12 cellular contexts compared by ENCODE assay signal in the genomic region with DNA sequence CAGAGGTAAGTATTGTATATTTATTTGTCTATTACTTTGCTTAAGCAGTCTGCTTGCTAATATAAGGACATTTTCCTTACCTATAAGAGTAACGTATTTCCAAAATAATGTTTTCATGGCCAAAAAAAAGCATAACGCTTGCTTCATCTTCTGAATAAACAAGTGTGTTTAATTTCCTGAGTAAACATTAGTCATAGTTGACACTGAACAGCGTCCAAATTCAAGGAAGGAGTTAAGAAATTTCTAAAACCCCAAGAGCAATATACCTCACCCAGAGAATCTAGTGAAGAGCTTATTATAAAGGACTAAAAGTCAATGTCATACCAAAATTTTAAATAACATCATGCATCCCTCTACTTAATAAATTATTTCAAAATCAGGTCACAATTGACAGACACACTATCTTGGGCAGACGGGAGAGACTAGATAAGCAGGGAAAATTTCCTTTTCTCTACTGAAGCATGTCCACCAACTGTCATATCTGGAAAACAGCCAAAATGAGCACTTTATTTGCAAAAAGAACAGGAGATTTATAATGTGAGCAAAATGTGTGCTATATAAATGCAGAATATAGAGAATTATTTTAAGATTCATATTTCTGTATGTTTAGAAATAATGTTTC. TPM values are rescaled to one million over a fixed set of nuclear protein-coding genes. Genes with fewer than 3 reads are reported as not detected.
DNase-seq lines count a peak whose midpoint lies in the region; ATAC-seq, FAIRE-seq and TF ChIP-seq lines count a peak whose summit lies in the region.
"Had no signal": no experiment of that assay in that cellular context is flagged by ENCODE, and none has a peak within 500 bp of the region (broad histone marks: within the 10 kb centered on the region; RNA-seq: fewer than 3 reads in every experiment).

No MANE protein-coding gene starts in this region.

- TF ChIP-seq RAD21 in HepG2 (CRISPR knock-in tag; IDR thresholded peaks at IDR 0.05): no peak

- H3K27me3 Mint-ChIP-seq in MCF 10A (ENCODE audit: insufficient read depth, unreplicated experiment): no peaks in the 10 kb centered on the region
- peaks cover under 1% of the 10 kb centered on the region for H3K27me3 Mint-ChIP-seq in GM23338 (ENCODE audit: insufficient read depth, low read depth, poor library complexity)

- TF ChIP-seq POLR2A in HepG2 (IDR thresholded peaks at IDR 0.05; ENCODE audit: insufficient read depth in 1 of 2, low read depth in 2 of 2, low read length in 2 of 2): no peak

- no peaks in the 10 kb centered on the region for H3K9me2 ChIP-seq in GM23338 (ENCODE audit: insufficient read depth)

- TF ChIP-seq EP300 in HepG2 (IDR thresholded peaks at IDR 0.05; ENCODE audit: low read depth in 2 of 2, low read length in 2 of 2) (no peak), HepG2 (CRISPR knock-in tag; IDR thresholded peaks at IDR 0.05; ENCODE audit: borderline replicate concordance) (no peak)

- POLR2A ChIA-PET in MCF 10A (lab: Yijun Ruan, JAX): interaction anchor here (0.6 to 2.5 kb wide), 11 partner anchors 9 to 167 kb away, joined by 3 to 15 read pairs (median 6); partner anchors contain the start of gene ANKS1B
- POLR2A ChIA-PET in HepG2 (lab: Yijun Ruan, JAX): no interaction called here

- no peak overlapping the region for H3K27ac ChIP-seq in HepG2 (ENCODE audit: extremely low read length, insufficient read depth, low read length)
- H3K27ac ChIP-seq in GM23338 (ENCODE audit: low read depth): no peak overlapping the region

- H3K4me2 ChIP-seq in HepG2 (ENCODE audit: low read depth, low read length) (no peak overlapping the region), GM23338 (no peak overlapping the region)

- H3K27ac Mint-ChIP-seq in MCF 10A (ENCODE audit: low read depth, unreplicated experiment) (no peak overlapping the region), GM23338 (no peak overlapping the region)

- peak; percentile 57 for DNase-seq in DMS 273 treated with DMSO at 0.1 percent for 48 hours (lab: John Stamatoyannopoulos, UW)
- peak; percentile 75 for DNase-seq in NCI-H2196 treated with DMSO at 0.1 percent for 48 hours (lab: John Stamatoyannopoulos, UW; ENCODE audit: unreplicated experiment)
- peak; percentile 90 for DNase-seq in MCF 10A (ENCODE audit: unreplicated experiment)
- peak; percentile 15 for DNase-seq in HepG2 (ENCODE audit: low spot score)
- no peak for DNase-seq in H7
- no peak for DNase-seq in RPMI8226
- no peak for DNase-seq in GM23338 (ENCODE audit: low spot score)
- DNase-seq: aorta, heart right ventricle had no signal

- H3K36me3 Mint-ChIP-seq in MCF 10A (ENCODE audit: insufficient read depth, unreplicated experiment) (peaks cover 5% of the 10 kb centered on the region), GM23338 (ENCODE audit: low read depth) (no peaks in the 10 kb centered on the region)

- TF ChIP-seq CTCF in MCF 10A (IDR thresholded peaks at IDR 0.05; ENCODE audit: unreplicated experiment): no peak
- no peak for TF ChIP-seq CTCF in HepG2 (CRISPR knock-in tag; IDR thresholded peaks at IDR 0.05)
- no peak for TF ChIP-seq CTCF in GM23338 (conservative IDR thresholded peaks at IDR 0.05; ENCODE audit: low read depth in 2 of 2)

- H3K27me3 ChIP-seq in HepG2 (ENCODE audit: control insufficient read depth in 1 of 2, insufficient read depth in 2 of 2, low read length in 2 of 2) (no peaks in the 10 kb centered on the region; a peak in 1 of 5 replicates), H7 (ENCODE audit: control insufficient read depth, insufficient read depth, low read length) (no peaks in the 10 kb centered on the region), GM23338 (ENCODE audit: insufficient read depth) (no peaks in the 10 kb centered on the region)
- H3K27me3 ChIP-seq: heart right ventricle had no signal

- intact Hi-C loops in MCF 10A (cut with micrococcal nuclease): loop anchor here (5.0 kb wide), 1 partner anchor 42 kb away; no protein-coding TSS in a partner anchor
- intact Hi-C loops in HepG2 (cut with micrococcal nuclease; ENCODE audit: unreplicated experiment): no loop called here

- H3K79me2 ChIP-seq in HepG2 (ENCODE audit: insufficient read depth, low read length) (no peaks in the 10 kb centered on the region), GM23338 (replicated peaks; ENCODE audit: insufficient read depth) (no peaks in the 10 kb centered on the region)

- BruUV-seq in MCF 10A (replicated peaks; lab: Mats Ljungman, UMichigan) (no TSS peak), HepG2 (replicated peaks; lab: Mats Ljungman, UMichigan) (no TSS peak)

- H3K9me3 Mint-ChIP-seq in MCF 10A (ENCODE audit: unreplicated experiment) (no peaks in the 10 kb centered on the region), GM23338 (no peaks in the 10 kb centered on the region)

- H3K4me1 ChIP-seq in HepG2 (ENCODE audit: insufficient read depth, low read length): peaks cover 7% of the 10 kb centered on the region; the same call in 1 of the 2 replicates
- no peaks in the 10 kb centered on the region for H3K4me1 ChIP-seq in GM23338 (ENCODE audit: insufficient read depth)

- H3K36me3 ChIP-seq in HepG2 (replicated peaks in 1 of 2; ENCODE audit: control insufficient read depth in 1 of 2, insufficient read depth in 2 of 2, low read length in 2 of 2): no peaks in the 10 kb centered on the region
- H3K36me3 ChIP-seq in H7 (replicated peaks; ENCODE audit: control insufficient read depth, insufficient read depth, low read length): no peaks in the 10 kb centered on the region
- H3K36me3 ChIP-seq in GM23338 (ENCODE audit: insufficient read depth): no peaks in the 10 kb centered on the region
- H3K36me3 ChIP-seq: heart right ventricle had no signal

- H3K4me1 Mint-ChIP-seq in MCF 10A (ENCODE audit: insufficient read depth, unreplicated experiment) (peaks cover 16% of the 10 kb centered on the region), GM23338 (no peaks in the 10 kb centered on the region; the same call in 2 of the 3 replicates)

- no peak overlapping the region for H3K9ac ChIP-seq in HepG2 (ENCODE audit: insufficient read depth, low read depth, low read length)

- H2AFZ ChIP-seq in HepG2 (ENCODE audit: low read length) (no peak overlapping the region), GM23338 (no peak overlapping the region)

- in situ Hi-C loops in HepG2 (cut with HindIII; ENCODE audit: extremely low pct_ligation_motif_present, low pct_unique_long_range_greater_than_20kb): no loop called here

- CTCF ChIA-PET in MCF 10A (lab: Yijun Ruan, JAX) (interaction anchor here (0.6 to 1.1 kb wide), 3 partner anchors 15 to 47 kb away, joined by 3 to 4 read pairs (median 3); no protein-coding TSS in a partner anchor), HepG2 (lab: Yijun Ruan, JAX; ENCODE audit: low intra/inter-chr PET ratio, low total read pairs) (no interaction called here)

- H3K4me3 Mint-ChIP-seq in MCF 10A (ENCODE audit: unreplicated experiment) (no peak overlapping the region), GM23338 (no peak overlapping the region)

- no peaks in the 10 kb centered on the region for H4K20me1 ChIP-seq in HepG2 (ENCODE audit: insufficient read depth, low read length)
- H4K20me1 ChIP-seq in GM23338 (replicated peaks; ENCODE audit: insufficient read depth): no peaks in the 10 kb centered on the region

- no peaks in the 10 kb centered on the region for H3F3A ChIP-seq in GM23338 (replicated peaks; ENCODE audit: low read depth)

- H3K9me3 ChIP-seq in HepG2 (ENCODE audit: low read length): no peaks in the 10 kb centered on the region
- H3K9me3 ChIP-seq: heart right ventricle had no signal

- under 1% methylated on average over 4 of the region's 4 CpGs for WGBS in HepG2 (ENCODE audit: low lambda C conversion rate)

- no peak overlapping the region for H3K4me3 ChIP-seq in HepG2 (replicated peaks in 1 of 3; ENCODE audit: insufficient read depth in 1 of 3, low read depth in 2 of 3, low read length in 3 of 3)
- no peak overlapping the region for H3K4me3 ChIP-seq in H7 (ENCODE audit: insufficient read depth, low read depth, low read length)
- no peak overlapping the region for H3K4me3 ChIP-seq in GM23338
- H3K4me3 ChIP-seq: GM12878, heart right ventricle had no signal

- FAIRE-seq in HepG2 (lab: Jason Lieb, UNC): no peak
- FAIRE-seq: GM12878 had no signal

- ATAC-seq in HepG2: no peak; the same call in 2 of the 3 replicates
- ATAC-seq in GM18519 (IDR thresholded peaks at IDR 0.05; ENCODE audit: low FRiP score, unreplicated experiment): no peak
- ATAC-seq in GM23338: no peak
- ATAC-seq: GM12878 had no signal

TF ChIP-seq in GM23338, 12 proteins besides CTCF, POLR2A, EP300 and RAD21 (continues in another document):
- TF ChIP-seq JUNB (IDR thresholded peaks at IDR 0.05; ENCODE audit: unreplicated experiment): no peak

RNA-seq across cellular contexts. Expression of gene ANKS1B, which starts 25.1 kb away (rescaled TPM):
- total RNA-seq in MCF 10A (2022) (17.7 and 18.8 TPM in 2 replicates), HepG2 (2016; rRNA removed; fragmentation: Illumina TruSeq; extraction: Trizol) (0.15 TPM in 1 of 2 replicates, not detected in the other)
- total RNA-seq in HepG2 (2016; cell fraction: cytosol; rRNA removed; fragmentation: Illumina TruSeq; extraction: Trizol; ENCODE audit: low read depth): 0.35 TPM in 1 of 2 replicates, not detected in the other
- total RNA-seq in HepG2 (2016; cell fraction: insoluble cytoplasmic fraction; rRNA removed; fragmentation: Illumina TruSeq; extraction: Trizol): not detected in 2 replicates
- total RNA-seq in HepG2 (2016; cell fraction: membrane; rRNA removed; fragmentation: Illumina TruSeq; extraction: Trizol): not detected in 2 replicates
- not detected in 2 replicates for total RNA-seq in HepG2 (2016; cell fraction: nucleus; rRNA removed; fragmentation: Illumina TruSeq; extraction: Trizol)
- polyA plus RNA-seq in HepG2 (2011; rRNA removed) (not detected in 2 replicates), GM23338 (2016; fragmentation: Nextera tagmentation; extraction: Ambion mirVana) (4.3 and 4.6 TPM in 2 replicates)
- polyA plus RNA-seq in HepG2 (2011; cell fraction: cytosol; rRNA removed): not detected in 2 replicates
- not detected in 2 replicates for polyA plus RNA-seq in HepG2 (2011; cell fraction: nucleus; rRNA removed)
- not detected in 2 replicates for polyA plus RNA-seq in HepG2 (2012)
- polyA plus RNA-seq in HepG2 (2016; cell fraction: cytosol; fragmentation: Illumina TruSeq; extraction: Trizol; ENCODE audit: low read depth): not detected in 2 replicates
- polyA plus RNA-seq in HepG2 (2016; cell fraction: insoluble cytoplasmic fraction; fragmentation: Illumina TruSeq; extraction: Trizol; ENCODE audit: low read depth): not detected in 2 replicates
- polyA plus RNA-seq in HepG2 (2016; cell fraction: membrane; fragmentation: Illumina TruSeq; extraction: Trizol; ENCODE audit: low read depth): not detected in 2 replicates
- polyA plus RNA-seq in HepG2 (2016; cell fraction: nucleus; fragmentation: Illumina TruSeq; extraction: Trizol; ENCODE audit: insufficient read depth, low read depth): not detected in 2 replicates
- polyA minus RNA-seq in HepG2 (2011; rRNA and poly(A)+ RNA removed; ENCODE audit: low replicate concordance): 0.23 TPM in 1 of 2 replicates, not detected in the other
- polyA minus RNA-seq in HepG2 (2011; cell fraction: cytosol; rRNA and poly(A)+ RNA removed): not detected in 2 replicates
- not detected in 2 replicates for polyA minus RNA-seq in HepG2 (2011; cell fraction: nucleus; rRNA and poly(A)+ RNA removed)
- total RNA-seq in H7 (2014; rRNA removed; shearing (Covaris generic)): 3.4 and 3.5 TPM in 2 replicates
- 5.8 and 18.6 TPM in 2 replicates for total RNA-seq in GM23338 (2014; rRNA removed; shearing (Covaris generic))
- total RNA-seq: GM12878, HT1080 had no signal

Comparison
In these comparisons a context has a peak if more than half of its experiments do, and no peak if none do; other contexts are left out.
1. DNase-seq: peak in DMS 273 treated with DMSO at 0.1 percent for 48 hours (single experiment), NCI-H2196 treated with DMSO at 0.1 percent for 48 hours (single experiment), MCF 10A (single experiment) and HepG2 (single experiment); none in H7 (single experiment), RPMI8226 (single experiment) and GM23338 (single experiment).